ENCODE assay signal across 21 cellular contexts in the genomic region with DNA sequence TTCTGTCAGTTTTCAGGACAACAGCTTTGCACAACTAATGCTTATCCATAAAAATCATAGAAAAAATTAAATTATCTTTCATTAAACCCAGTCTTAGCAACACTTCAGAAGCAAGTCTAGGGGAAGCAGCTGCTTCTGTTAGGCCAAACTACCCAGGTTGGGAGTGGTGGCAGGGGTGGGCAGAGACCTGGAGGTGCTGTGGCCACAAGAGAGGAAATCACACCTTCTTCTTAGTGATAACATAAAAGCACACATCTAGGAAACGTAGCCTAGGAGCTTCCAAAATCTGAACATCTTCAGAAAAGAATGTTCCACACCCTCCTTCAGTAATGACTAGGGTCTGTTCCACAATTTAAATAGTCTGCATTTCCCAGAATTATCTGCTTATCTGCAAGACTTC. TPM values are rescaled to one million over a fixed set of nuclear protein-coding genes. Genes with fewer than 3 reads are reported as not detected.
DNase-seq lines count a peak whose midpoint lies in the region; ATAC-seq and TF ChIP-seq lines count a peak whose summit lies in the region.
"Had no signal": no experiment of that assay in that cellular context is flagged by ENCODE, and none has a peak within 500 bp of the region (broad histone marks: within the 10 kb centered on the region; RNA-seq: fewer than 3 reads in every experiment).

No MANE protein-coding gene starts in this region.

- no peak for TF ChIP-seq CTCF in MM.1S (IDR thresholded peaks at IDR 0.05; ENCODE audit: low read length)
- TF ChIP-seq CTCF in OCI-LY7 (conservative IDR thresholded peaks at IDR 0.05; ENCODE audit: low read length), result no peak

- BruUV-seq in OCI-LY7 (replicated peaks; lab: Mats Ljungman, UMichigan), result no TSS peak

- peaks cover 1% of the 10 kb centered on the region for H3K4me1 Mint-ChIP-seq in activated naive CD8-positive, alpha-beta T cell treated with anti-CD3 and anti-CD28 coated beads, Interleukin-2, amount 10 ng/mL, durations not matched to agents 7 days and 5 days
- no peaks in the 10 kb centered on the region for H3K4me1 Mint-ChIP-seq in activated naive CD8-positive, alpha-beta T cell treated with anti-CD3 and anti-CD28 coated beads for 36 hours
- H3K4me1 Mint-ChIP-seq: B cell had no signal

- intact Hi-C loops in OCI-LY7 (cut with micrococcal nuclease; ENCODE audit: unreplicated experiment), result no loop called here

- H3K4me1 ChIP-seq in MM.1S (ENCODE audit: low read length) (no peaks in the 10 kb centered on the region), OCI-LY7 (ENCODE audit: insufficient read depth, low read length, poor library complexity, severe bottlenecking) (no peaks in the 10 kb centered on the region)
- H3K4me1 ChIP-seq: A549; BLaER1 treated with 17β-estradiol and CSF1 and Interleukin-3, amounts not matched to agents 10 nM and 100 nM had no signal

- H3K79me2 ChIP-seq in MM.1S (ENCODE audit: low read length) (no peaks in the 10 kb centered on the region), OCI-LY7 (ENCODE audit: insufficient read depth, low read depth, low read length) (no peaks in the 10 kb centered on the region)

- POLR2A ChIA-PET in activated naive CD8-positive, alpha-beta T cell treated with anti-CD3 and anti-CD28 coated beads, Interleukin-2, amount 10 ng/mL, durations not matched to agents 7 days and 5 days (lab: Charles Lee), result no interaction called here
- POLR2A ChIA-PET in OCI-LY7 (lab: Charles Lee), result interaction anchor here (1.0 to 1.7 kb wide), 2 partner anchors 15 to 37 kb away, joined by 4 to 7 read pairs; no protein-coding TSS in a partner anchor

- H3K27ac Mint-ChIP-seq in activated naive CD8-positive, alpha-beta T cell treated with anti-CD3 and anti-CD28 coated beads, Interleukin-2, amount 10 ng/mL, durations not matched to agents 7 days and 5 days, result no peak overlapping the region
- no peak overlapping the region for H3K27ac Mint-ChIP-seq in activated naive CD8-positive, alpha-beta T cell treated with anti-CD3 and anti-CD28 coated beads for 36 hours
- H3K27ac Mint-ChIP-seq: B cell; CD4-positive, alpha-beta T cell; CD8-positive, alpha-beta T cell had no signal

- peak; percentile 65 for ATAC-seq in activated naive CD8-positive, alpha-beta T cell treated with anti-CD3 and anti-CD28 coated beads, Interleukin-2, amount 10 ng/mL, durations not matched to agents 7 days and 5 days (ENCODE audit: low read depth)
- ATAC-seq in HG02623 (IDR thresholded peaks at IDR 0.05; ENCODE audit: unreplicated experiment), result no peak
- ATAC-seq: CD8-positive, alpha-beta T cell; GM12878 had no signal

- CTCF ChIA-PET in OCI-LY7 (lab: Charles Lee; ENCODE audit: unreplicated experiment), result no interaction called here

- peaks cover 8% of the 10 kb centered on the region for H3K27me3 Mint-ChIP-seq in activated naive CD8-positive, alpha-beta T cell treated with anti-CD3 and anti-CD28 coated beads, Interleukin-2, amount 10 ng/mL, durations not matched to agents 7 days and 5 days
- peaks cover 12% of the 10 kb centered on the region for H3K27me3 Mint-ChIP-seq in activated naive CD8-positive, alpha-beta T cell treated with anti-CD3 and anti-CD28 coated beads for 36 hours
- H3K27me3 Mint-ChIP-seq: B cell; CD4-positive, alpha-beta T cell had no signal

- H2AFZ ChIP-seq in MM.1S (ENCODE audit: low read length) (no peak overlapping the region), OCI-LY7 (ENCODE audit: low read length) (peak overlapping the region; percentile 56; the same call in 1 of the 2 replicates)

- H3K4me3 ChIP-seq in MM.1S (ENCODE audit: low read length) (no peak overlapping the region), OCI-LY7 (ENCODE audit: low read depth, low read length, poor library complexity, severe bottlenecking) (no peak overlapping the region)
- H3K4me3 ChIP-seq: A549; BLaER1 treated with 17β-estradiol and CSF1 and Interleukin-3, amounts not matched to agents 10 nM and 100 nM; GM12878 had no signal

- H3K4me2 ChIP-seq in MM.1S (ENCODE audit: low read depth, low read length), result no peak overlapping the region
- H3K4me2 ChIP-seq in OCI-LY7 (ENCODE audit: low read length), result no peak overlapping the region
- H3K4me2 ChIP-seq: A549; BLaER1 treated with 17β-estradiol and CSF1 and Interleukin-3, amounts not matched to agents 10 nM and 100 nM had no signal

- H3K36me3 ChIP-seq in MM.1S (replicated peaks; ENCODE audit: insufficient read depth, low read length) (no peaks in the 10 kb centered on the region), OCI-LY7 (ENCODE audit: insufficient read depth, low read length) (no peaks in the 10 kb centered on the region)
- H3K36me3 ChIP-seq: BLaER1 treated with 17β-estradiol and CSF1 and Interleukin-3, amounts not matched to agents 10 nM and 100 nM had no signal

- DNase-seq in NCI-H1105 treated with DMSO at 0.1 percent for 48 hours (lab: John Stamatoyannopoulos, UW) (peak; percentile 51), NCI-H1105 (lab: John Stamatoyannopoulos, UW) (no peak), MM.1S (peak; percentile 18), OCI-LY7 (ENCODE audit: low spot score) (no peak), MV-4-11 (lab: John Stamatoyannopoulos, UW) (no peak)
- no peak for DNase-seq in activated naive CD8-positive, alpha-beta T cell treated with anti-CD3 and anti-CD28 coated beads, Interleukin-2, amount 10 ng/mL, durations not matched to agents 7 days and 5 days
- no peak for DNase-seq in activated naive CD8-positive, alpha-beta T cell treated with anti-CD3 and anti-CD28 coated beads for 36 hours
- DNase-seq: AML-193; Caco-2; Calu3; CD4-positive, alpha-beta T cell; CD8-positive, alpha-beta T cell; DMS79 treated with DMSO at 0.1 percent for 48 hours; GF-D8 had no signal

- H3F3A ChIP-seq in MM.1S (ENCODE audit: insufficient read depth, low read length), result no peaks in the 10 kb centered on the region

- no peak overlapping the region for H3K4me3 Mint-ChIP-seq in activated naive CD8-positive, alpha-beta T cell treated with anti-CD3 and anti-CD28 coated beads, Interleukin-2, amount 10 ng/mL, durations not matched to agents 7 days and 5 days
- H3K4me3 Mint-ChIP-seq in activated naive CD8-positive, alpha-beta T cell treated with anti-CD3 and anti-CD28 coated beads for 36 hours, result no peak overlapping the region
- H3K4me3 Mint-ChIP-seq: B cell; CD4-positive, alpha-beta T cell; CD8-positive, alpha-beta T cell had no signal

- H4K20me1 ChIP-seq in MM.1S (ENCODE audit: insufficient read depth, low read length), result no peaks in the 10 kb centered on the region
- no peaks in the 10 kb centered on the region for H4K20me1 ChIP-seq in OCI-LY7 (ENCODE audit: insufficient read depth, low read length)
- H4K20me1 ChIP-seq: BLaER1 treated with 17β-estradiol and CSF1 and Interleukin-3, amounts not matched to agents 10 nM and 100 nM had no signal

- H3K36me3 Mint-ChIP-seq in activated naive CD8-positive, alpha-beta T cell treated with anti-CD3 and anti-CD28 coated beads, Interleukin-2, amount 10 ng/mL, durations not matched to agents 7 days and 5 days, result peaks cover 2% of the 10 kb centered on the region
- H3K36me3 Mint-ChIP-seq in activated naive CD8-positive, alpha-beta T cell treated with anti-CD3 and anti-CD28 coated beads for 36 hours, result no peaks in the 10 kb centered on the region
- H3K36me3 Mint-ChIP-seq: CD8-positive, alpha-beta T cell had no signal

- no peaks in the 10 kb centered on the region for H3K27me3 ChIP-seq in MM.1S (replicated peaks; ENCODE audit: insufficient read depth, low read length)
- H3K27me3 ChIP-seq: BLaER1 treated with 17β-estradiol and CSF1 and Interleukin-3, amounts not matched to agents 10 nM and 100 nM had no signal

- H3K9me2 ChIP-seq in MM.1S (replicated peaks; ENCODE audit: insufficient read depth, low read length), result no peaks in the 10 kb centered on the region
- no peaks in the 10 kb centered on the region for H3K9me2 ChIP-seq in OCI-LY7 (ENCODE audit: insufficient read depth, low read length)

- H3K27ac ChIP-seq in MM.1S (ENCODE audit: low read length) (no peak overlapping the region), OCI-LY7 (ENCODE audit: low read depth, low read length, poor library complexity, severe bottlenecking) (no peak overlapping the region)
- H3K27ac ChIP-seq: 22Rv1; A549; BLaER1 treated with 17β-estradiol and CSF1 and Interleukin-3, amounts not matched to agents 10 nM and 100 nM; C4-2B had no signal

- H3K9me3 ChIP-seq in MM.1S (replicated peaks; ENCODE audit: insufficient read depth, low read length) (no peaks in the 10 kb centered on the region), OCI-LY7 (ENCODE audit: low read length) (no peaks in the 10 kb centered on the region; the same call in 1 of the 2 replicates)
- H3K9me3 ChIP-seq: A549 had no signal

- H3K9ac ChIP-seq in MM.1S (ENCODE audit: low read length), result no peak overlapping the region
- H3K9ac ChIP-seq: BLaER1 treated with 17β-estradiol and CSF1 and Interleukin-3, amounts not matched to agents 10 nM and 100 nM had no signal

- H3K9me3 Mint-ChIP-seq in activated naive CD8-positive, alpha-beta T cell treated with anti-CD3 and anti-CD28 coated beads, Interleukin-2, amount 10 ng/mL, durations not matched to agents 7 days and 5 days, result peaks cover 6% of the 10 kb centered on the region
- no peaks in the 10 kb centered on the region for H3K9me3 Mint-ChIP-seq in activated naive CD8-positive, alpha-beta T cell treated with anti-CD3 and anti-CD28 coated beads for 36 hours
- H3K9me3 Mint-ChIP-seq: CD4-positive, alpha-beta T cell; CD8-positive, alpha-beta T cell had no signal

RNA-seq across cellular contexts. Expression of a gene that starts 32.3 kb away (rescaled TPM):
- not detected for total RNA-seq in activated naive CD8-positive, alpha-beta T cell treated with anti-CD3 and anti-CD28 coated beads, Interleukin-2, amount 10 ng/mL, durations not matched to agents 7 days and 5 days
- total RNA-seq in activated naive CD8-positive, alpha-beta T cell treated with anti-CD3 and anti-CD28 coated beads for 36 hours, result not detected
- total RNA-seq in OCI-LY7 (2014; rRNA removed; shearing (Covaris generic)), result 0.10 TPM in 1 of 2 replicates, not detected in the other
- total RNA-seq in OCI-LY7 (2022), result not detected in 2 replicates
- total RNA-seq: B cell; Caco-2; CD4-positive, alpha-beta T cell; CD8-positive, alpha-beta T cell; GM12878 had no signal

Comparison
In these comparisons a context has a peak if more than half of its experiments do, and no peak if none do; other contexts are left out.
1. DNase-seq: peak in NCI-H1105 treated with DMSO at 0.1 percent for 48 hours (single experiment) and MM.1S (single experiment); none in NCI-H1105 (single experiment), activated naive CD8-positive, alpha-beta T cell treated with anti-CD3 and anti-CD28 coated beads, Interleukin-2, amount 10 ng/mL, durations not matched to agents 7 days and 5 days (single experiment), activated naive CD8-positive, alpha-beta T cell treated with anti-CD3 and anti-CD28 coated beads for 36 hours (single experiment), OCI-LY7 (single experiment) and MV-4-11 (single experiment).